Comparison of ENCODE assay signal across 12 cellular contexts in the genomic region with DNA sequence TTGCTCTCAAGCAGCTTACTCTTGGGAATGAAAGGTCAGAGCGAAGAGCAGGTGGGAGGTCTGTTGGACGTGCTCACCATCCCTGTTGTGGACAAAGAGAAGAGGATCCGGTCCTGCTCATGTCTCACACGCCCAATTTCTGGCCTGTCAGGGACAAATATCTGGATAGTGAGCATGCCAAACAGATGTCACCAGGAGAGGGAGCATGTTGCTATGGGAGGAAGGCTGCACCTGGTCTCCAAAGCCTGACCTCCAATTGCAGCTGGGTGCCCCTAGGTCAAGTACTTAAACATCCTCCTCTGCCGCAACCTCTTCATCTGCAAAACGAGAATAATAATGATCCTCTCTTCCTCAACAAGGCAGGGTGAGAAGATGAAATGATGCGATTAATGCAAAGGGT. TPM values are rescaled to one million over a fixed set of nuclear protein-coding genes. Genes with fewer than 3 reads are reported as not detected.
DNase-seq lines count a peak whose midpoint lies in the region; ATAC-seq and TF ChIP-seq lines count a peak whose summit lies in the region.
"Had no signal": no experiment of that assay in that cellular context is flagged by ENCODE, and none has a peak within 500 bp of the region (broad histone marks: within the 10 kb centered on the region; RNA-seq: fewer than 3 reads in every experiment).

No MANE protein-coding gene starts in this region.

- TF ChIP-seq RAD21 in Ishikawa (IDR thresholded peaks at IDR 0.05; ENCODE audit: low read depth), result peak; percentile 13; the same call in 1 of the 2 replicates

- H3K27me3 Mint-ChIP-seq in mesothelial cell of epicardium (ENCODE audit: low read depth), result peaks cover 32% of the 10 kb centered on the region

- H2AFZ ChIP-seq in DND-41 (ENCODE audit: low read depth, low read length), result no peak overlapping the region
- H2AFZ ChIP-seq in hepatocyte, result no peak overlapping the region

- H3K27ac Mint-ChIP-seq in mesothelial cell of epicardium, result no peak overlapping the region

- ATAC-seq in DND-41 (ENCODE audit: insufficient read depth, low read depth) (no peak), HG03457 (IDR thresholded peaks at IDR 0.05; ENCODE audit: unreplicated experiment) (no peak)

- H3K79me2 ChIP-seq in DND-41 (ENCODE audit: insufficient read depth, low read length) (no peaks in the 10 kb centered on the region), hepatocyte (no peaks in the 10 kb centered on the region)

- H3K4me3 Mint-ChIP-seq in mesothelial cell of epicardium, result no peak overlapping the region

- H3K27ac ChIP-seq in DND-41 (ENCODE audit: low read length) (no peak overlapping the region), hepatocyte (no peak overlapping the region)
- H3K27ac ChIP-seq: esophagus squamous epithelium had no signal

- TF ChIP-seq EP300 in Ishikawa (IDR thresholded peaks at IDR 0.05; ENCODE audit: borderline replicate concordance), result no peak

- H3K36me3 ChIP-seq in DND-41 (ENCODE audit: insufficient read depth, low read length) (no peaks in the 10 kb centered on the region), hepatocyte (replicated peaks; ENCODE audit: insufficient read depth, low read depth) (no peaks in the 10 kb centered on the region)
- H3K36me3 ChIP-seq: esophagus squamous epithelium had no signal

- no peaks in the 10 kb centered on the region for H3K9me2 ChIP-seq in hepatocyte (replicated peaks; ENCODE audit: insufficient read depth)

- peaks cover 6% of the 10 kb centered on the region for H3K9me3 Mint-ChIP-seq in mesothelial cell of epicardium

- H3K4me3 ChIP-seq in DND-41 (ENCODE audit: low read depth in 1 of 2, low read length in 2 of 2) (no peak overlapping the region), hepatocyte (no peak overlapping the region)
- H3K4me3 ChIP-seq: esophagus squamous epithelium had no signal

- H3K4me2 ChIP-seq in DND-41 (ENCODE audit: insufficient read depth, low read length) (no peak overlapping the region), hepatocyte (no peak overlapping the region)

- no peaks in the 10 kb centered on the region for H3K4me1 Mint-ChIP-seq in mesothelial cell of epicardium

- no peaks in the 10 kb centered on the region for H3K36me3 Mint-ChIP-seq in mesothelial cell of epicardium

- H3K27me3 ChIP-seq in DND-41 (ENCODE audit: insufficient read depth, low read length, poor library complexity) (peaks cover 8% of the 10 kb centered on the region), hepatocyte (peaks cover 46% of the 10 kb centered on the region)

- no peak for DNase-seq in DND-41
- peak; percentile 2 for DNase-seq in SHP77 treated with DMSO at 0.1 percent for 48 hours (lab: John Stamatoyannopoulos, UW)
- DNase-seq in hepatocyte (ENCODE audit: low spot score), result no peak
- DNase-seq in mesothelial cell of epicardium (ENCODE audit: low spot score in 2 of 2, unreplicated experiment in 2 of 2), result no peak
- no peak for DNase-seq in pons (ENCODE audit: low spot score)
- no peak for DNase-seq in activated T-cell treated with anti-CD3 and anti-CD28 coated beads for 4 hours
- DNase-seq: esophagus squamous epithelium, NCI-H226 had no signal

- TF ChIP-seq CTCF in DND-41 (IDR thresholded peaks at IDR 0.05; ENCODE audit: borderline replicate concordance, extremely low read depth, low read length, poor library complexity, severe bottlenecking) (peak; percentile 27), hepatocyte (IDR thresholded peaks at IDR 0.05; ENCODE audit: poor library complexity) (peak; percentile 21), mesothelial cell of epicardium (IDR thresholded peaks at IDR 0.05; ENCODE audit: unreplicated experiment) (no peak)

- H4K20me1 ChIP-seq in DND-41 (ENCODE audit: insufficient read depth, low read length) (no peaks in the 10 kb centered on the region), hepatocyte (ENCODE audit: insufficient read depth, poor library complexity, severe bottlenecking) (no peaks in the 10 kb centered on the region)

- H3K9me3 ChIP-seq in DND-41 (ENCODE audit: insufficient read depth, low read length, severe bottlenecking), result no peaks in the 10 kb centered on the region
- no peaks in the 10 kb centered on the region for H3K9me3 ChIP-seq in hepatocyte (ENCODE audit: low read depth)
- H3K9me3 ChIP-seq: esophagus squamous epithelium had no signal

- WGBS in hepatocyte (ENCODE audit: low lambda C conversion rate, missing lambda C conversion rate), result 72% methylated on average over 7 of the region's 7 CpGs

- H3K9ac ChIP-seq in DND-41 (ENCODE audit: low read depth, low read length), result no peak overlapping the region

- no peaks in the 10 kb centered on the region for H3K4me1 ChIP-seq in DND-41 (ENCODE audit: insufficient read depth, low read length)
- no peaks in the 10 kb centered on the region for H3K4me1 ChIP-seq in hepatocyte (ENCODE audit: insufficient read depth)

TF ChIP-seq in Ishikawa, 13 proteins besides CTCF, POLR2A, EP300 and RAD21:
- TF ChIP-seq ZBTB7A (IDR thresholded peaks at IDR 0.05; ENCODE audit: low read depth) (no peak), CEBPB (IDR thresholded peaks at IDR 0.05) (no peak), NFIC (IDR thresholded peaks at IDR 0.05) (no peak), TAF1 (IDR thresholded peaks at IDR 0.05; ENCODE audit: low read depth) (no peak), FOXM1 (IDR thresholded peaks at IDR 0.05; ENCODE audit: borderline replicate concordance, low read depth) (no peak), CREB1 (IDR thresholded peaks at IDR 0.05; ENCODE audit: low read depth) (no peak), TEAD4 (IDR thresholded peaks at IDR 0.05) (no peak), EGR1 (IDR thresholded peaks at IDR 0.05) (no peak), YY1 (IDR thresholded peaks at IDR 0.05; ENCODE audit: low read depth) (no peak), TCF12 (IDR thresholded peaks at IDR 0.05; ENCODE audit: low read depth) (no peak)
- TF ChIP-seq, protein P1, sequence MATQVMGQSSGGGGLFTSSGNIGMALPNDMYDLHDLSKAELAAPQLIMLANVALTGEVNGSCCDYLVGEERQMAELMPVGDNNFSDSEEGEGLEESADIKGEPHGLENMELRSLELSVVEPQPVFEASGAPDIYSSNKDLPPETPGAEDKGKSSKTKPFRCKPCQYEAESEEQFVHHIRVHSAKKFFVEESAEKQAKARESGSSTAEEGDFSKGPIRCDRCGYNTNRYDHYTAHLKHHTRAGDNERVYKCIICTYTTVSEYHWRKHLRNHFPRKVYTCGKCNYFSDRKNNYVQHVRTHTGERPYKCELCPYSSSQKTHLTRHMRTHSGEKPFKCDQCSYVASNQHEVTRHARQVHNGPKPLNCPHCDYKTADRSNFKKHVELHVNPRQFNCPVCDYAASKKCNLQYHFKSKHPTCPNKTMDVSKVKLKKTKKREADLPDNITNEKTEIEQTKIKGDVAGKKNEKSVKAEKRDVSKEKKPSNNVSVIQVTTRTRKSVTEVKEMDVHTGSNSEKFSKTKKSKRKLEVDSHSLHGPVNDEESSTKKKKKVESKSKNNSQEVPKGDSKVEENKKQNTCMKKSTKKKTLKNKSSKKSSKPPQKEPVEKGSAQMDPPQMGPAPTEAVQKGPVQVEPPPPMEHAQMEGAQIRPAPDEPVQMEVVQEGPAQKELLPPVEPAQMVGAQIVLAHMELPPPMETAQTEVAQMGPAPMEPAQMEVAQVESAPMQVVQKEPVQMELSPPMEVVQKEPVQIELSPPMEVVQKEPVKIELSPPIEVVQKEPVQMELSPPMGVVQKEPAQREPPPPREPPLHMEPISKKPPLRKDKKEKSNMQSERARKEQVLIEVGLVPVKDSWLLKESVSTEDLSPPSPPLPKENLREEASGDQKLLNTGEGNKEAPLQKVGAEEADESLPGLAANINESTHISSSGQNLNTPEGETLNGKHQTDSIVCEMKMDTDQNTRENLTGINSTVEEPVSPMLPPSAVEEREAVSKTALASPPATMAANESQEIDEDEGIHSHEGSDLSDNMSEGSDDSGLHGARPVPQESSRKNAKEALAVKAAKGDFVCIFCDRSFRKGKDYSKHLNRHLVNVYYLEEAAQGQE (IDR thresholded peaks at IDR 0.05; ENCODE audit: low read depth), result no peak
- TF ChIP-seq, protein P2, sequence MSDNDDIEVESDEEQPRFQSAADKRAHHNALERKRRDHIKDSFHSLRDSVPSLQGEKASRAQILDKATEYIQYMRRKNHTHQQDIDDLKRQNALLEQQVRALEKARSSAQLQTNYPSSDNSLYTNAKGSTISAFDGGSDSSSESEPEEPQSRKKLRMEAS (IDR thresholded peaks at IDR 0.05), result no peak
- TF ChIP-seq, protein P3, sequence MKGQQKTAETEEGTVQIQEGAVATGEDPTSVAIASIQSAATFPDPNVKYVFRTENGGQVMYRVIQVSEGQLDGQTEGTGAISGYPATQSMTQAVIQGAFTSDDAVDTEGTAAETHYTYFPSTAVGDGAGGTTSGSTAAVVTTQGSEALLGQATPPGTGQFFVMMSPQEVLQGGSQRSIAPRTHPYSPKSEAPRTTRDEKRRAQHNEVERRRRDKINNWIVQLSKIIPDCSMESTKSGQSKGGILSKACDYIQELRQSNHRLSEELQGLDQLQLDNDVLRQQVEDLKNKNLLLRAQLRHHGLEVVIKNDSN (IDR thresholded peaks at IDR 0.05), result no peak

RNA-seq across cellular contexts. Expression of a gene that starts 53.4 kb away (rescaled TPM):
- total RNA-seq in hepatocyte, result 0.10 TPM in 1 of 2 replicates, not detected in the other
- polyA plus RNA-seq in hepatocyte, result not detected in 2 replicates
- 0.07 TPM in 1 of 3 replicates, not detected in the others for total RNA-seq in mesothelial cell of epicardium
- total RNA-seq: activated CD8-positive, alpha-beta memory T cell treated with anti-CD3 and anti-CD28 coated beads for 36 hours; urinary bladder had no signal
- polyA plus RNA-seq: urinary bladder had no signal
